In the genomic region with DNA sequence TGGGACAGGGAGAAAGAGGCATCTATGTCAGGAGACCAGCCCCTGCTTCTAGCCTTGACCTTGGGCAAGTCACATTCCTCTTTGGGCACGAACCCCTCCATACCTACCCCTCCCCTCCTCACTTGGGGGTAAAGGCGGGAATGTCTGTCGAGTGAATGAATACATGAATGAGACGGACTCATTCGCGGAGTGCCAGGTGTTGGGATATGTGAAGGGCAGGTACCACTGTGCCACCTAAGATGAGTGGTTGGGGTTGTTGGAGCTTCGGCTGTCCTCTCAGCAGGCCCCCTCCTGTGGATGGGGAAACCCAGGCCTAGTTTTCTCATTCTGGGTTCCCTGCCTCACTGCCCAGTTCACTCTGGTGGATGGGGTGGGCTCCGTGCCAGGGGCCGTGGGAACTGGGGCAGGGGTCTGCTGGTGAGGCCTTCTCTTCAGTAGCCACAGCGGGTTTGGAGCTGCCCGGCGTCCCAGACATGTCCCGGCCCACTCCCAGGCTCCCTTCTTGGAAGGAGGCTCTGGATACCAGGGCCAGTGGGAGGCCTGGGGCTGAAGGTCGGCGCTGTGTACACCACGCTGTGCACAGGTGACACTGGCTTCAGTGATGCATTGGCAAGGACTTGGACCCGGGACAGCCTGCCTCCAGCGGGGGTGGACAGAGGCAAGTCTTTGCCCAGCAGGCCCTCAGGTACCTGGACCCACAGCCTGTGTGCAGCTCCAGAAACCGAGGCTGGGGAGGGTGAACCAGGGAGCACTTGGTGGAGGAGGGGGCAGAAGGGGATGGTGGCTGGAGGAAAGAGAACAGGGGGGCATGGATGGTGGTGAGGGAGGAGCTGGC, we compare ENCODE assay signal across 19 cellular contexts. TPM values are rescaled to one million over a fixed set of nuclear protein-coding genes. Genes with fewer than 3 reads are reported as not detected.
DNase-seq lines count a peak whose midpoint lies in the region; ATAC-seq and TF ChIP-seq lines count a peak whose summit lies in the region.
"Had no signal": no experiment of that assay in that cellular context is flagged by ENCODE, and none has a peak within 500 bp of the region (broad histone marks: within the 10 kb centered on the region; RNA-seq: fewer than 3 reads in every experiment).

No MANE protein-coding gene starts in this region.

- H3K9ac ChIP-seq in iPS-15b (ENCODE audit: low read depth, low read length) = peak overlapping the region; percentile 37

- DNase-seq in Right ventricle myocardium inferior (ENCODE audit: missing footprints) (peak; percentile 53), left cardiac atrium (no peak), prostate gland (ENCODE audit: low spot score) (no peak), vagina (ENCODE audit: extremely low spot score in 2 of 2) (no peak), Peyer's patch (no peak), DMS 273 (lab: John Stamatoyannopoulos, UW; ENCODE audit: unreplicated experiment) (no peak), hepatic stellate cell (ENCODE audit: low spot score) (no peak)
- DNase-seq: activated CD8-positive, alpha-beta T cell treated with anti-CD3 and anti-CD28 coated beads for 36 hours; activated T-cell treated with anti-CD3 and anti-CD28 coated beads, Interleukin-2, amount 50 U/mL, for 24 hours; brain microvascular endothelial cell; dermis blood vessel endothelial cell; NCI-H1105; NCI-H526; stimulated activated naive CD4-positive, alpha-beta T cell treated with Interleukin-2 at 50 U/mL for 16 hours had no signal

- H3K27ac ChIP-seq in prostate gland (peak overlapping the region; percentile 81 to 86), vagina (peak overlapping the region; percentile 85), Peyer's patch (peak overlapping the region in 1 of 4 donors; percentile 93)
- H3K27ac ChIP-seq: brain microvascular endothelial cell had no signal

- no peak for ATAC-seq in Right ventricle myocardium inferior
- ATAC-seq in left cardiac atrium = no peak
- ATAC-seq: activated CD8-positive, alpha-beta T cell treated with anti-CD3 and anti-CD28 coated beads for 36 hours; activated naive CD4-positive, alpha-beta T cell treated with anti-CD3 and anti-CD28 coated beads, Interleukin-2, amount 50 U/mL, for 72 hours; natural killer cell treated with Interleukin-12 subunit alpha and Interleukin-12 subunit beta and Interleukin-15 and Interleukin-18, amount 100 ng/mL, for 72 hours; WTC11 had no signal

- no peaks in the 10 kb centered on the region for H3K27me3 ChIP-seq in iPS-15b (ENCODE audit: control insufficient read depth, insufficient read depth, low read length)
- no peaks in the 10 kb centered on the region for H3K27me3 ChIP-seq in prostate gland (replicated peaks; ENCODE audit: insufficient read depth)
- no peaks in the 10 kb centered on the region for H3K27me3 ChIP-seq in vagina
- no peaks in the 10 kb centered on the region for H3K27me3 ChIP-seq in Peyer's patch
- H3K27me3 ChIP-seq: brain microvascular endothelial cell had no signal

- WGBS in prostate gland = 74% methylated on average over 19 of the region's 19 CpGs

- H3K4me1 ChIP-seq in iPS-15b (ENCODE audit: control insufficient read depth, insufficient read depth, low read length) = peaks cover 20% of the 10 kb centered on the region
- peaks cover 16% of the 10 kb centered on the region for H3K4me1 ChIP-seq in prostate gland (replicated peaks)
- peaks cover 92% of the 10 kb centered on the region for H3K4me1 ChIP-seq in vagina
- H3K4me1 ChIP-seq in Peyer's patch = peaks cover 0 to 53% (median 10%) of the 10 kb centered on the region in 4 donors

- no peak for TF ChIP-seq CTCF in prostate gland (IDR thresholded peaks at IDR 0.05)
- no peak for TF ChIP-seq CTCF in vagina (IDR thresholded peaks at IDR 0.05)
- no peak for TF ChIP-seq CTCF in Peyer's patch (IDR thresholded peaks at IDR 0.05)

- intact Hi-C loops in Right ventricle myocardium inferior (cut with DNase I) (loop anchor here (10.0 kb wide), 1 partner anchor 207 kb away; the partner anchor contains the start of gene ADCY9), left cardiac atrium (cut with DNase I) (no loop called here), prostate gland (cut with DNase I) (no loop called here), vagina (cut with DNase I) (no loop called here)

- H3K9me3 ChIP-seq in iPS-15b (ENCODE audit: control insufficient read depth, insufficient read depth, low read length) = no peaks in the 10 kb centered on the region
- H3K9me3 ChIP-seq in prostate gland = no peaks in the 10 kb centered on the region
- H3K9me3 ChIP-seq in vagina = no peaks in the 10 kb centered on the region
- H3K9me3 ChIP-seq in Peyer's patch = no peaks in the 10 kb centered on the region

- no peaks in the 10 kb centered on the region for H3K36me3 ChIP-seq in iPS-15b (ENCODE audit: control insufficient read depth, insufficient read depth, low read length)
- no peaks in the 10 kb centered on the region for H3K36me3 ChIP-seq in prostate gland
- no peaks in the 10 kb centered on the region for H3K36me3 ChIP-seq in vagina
- no peaks in the 10 kb centered on the region for H3K36me3 ChIP-seq in Peyer's patch
- H3K36me3 ChIP-seq: brain microvascular endothelial cell had no signal

- no peak for TF ChIP-seq POLR2A in prostate gland (IDR thresholded peaks at IDR 0.05)
- TF ChIP-seq POLR2A in vagina (IDR thresholded peaks at IDR 0.05) = no peak
- no peak for TF ChIP-seq POLR2A in Peyer's patch (IDR thresholded peaks at IDR 0.05)

- H3K4me3 ChIP-seq in iPS-15b (ENCODE audit: low read depth, low read length) (no peak overlapping the region), prostate gland (no peak overlapping the region), vagina (no peak overlapping the region), Peyer's patch (no peak overlapping the region)

RNA-seq across cellular contexts. Expression of gene GLIS2, which starts 5.6 kb away (rescaled TPM):
- 16.0 TPM for total RNA-seq in Right ventricle myocardium inferior
- total RNA-seq in left cardiac atrium = 10 to 100 TPM; 23.9 to 29.2 TPM
- total RNA-seq in prostate gland = 10 to 100 TPM in 1 of 2 donors, 1 to 10 TPM in 1; 3.8 to 10.5 TPM
- total RNA-seq in vagina = 6.9 TPM
- total RNA-seq in Peyer's patch = 1 to 10 TPM in 3 of 4 donors, under 1 TPM in 1; 0.35 to 3.3 (median 1.7) TPM

RNA-seq across cellular contexts. Expression of gene PAM16, which starts 29.6 kb away (rescaled TPM):
- total RNA-seq in Right ventricle myocardium inferior = 73.4 TPM
- 10 to 100 TPM; 51.0 to 64.3 TPM for total RNA-seq in left cardiac atrium
- total RNA-seq in prostate gland = 100 to 1,000 TPM in 1 of 2 donors, 10 to 100 TPM in 1; 28.6 to 100 TPM
- 76.1 TPM for total RNA-seq in vagina
- 10 to 100 TPM; 18.2 to 61.4 (median 49.3) TPM for total RNA-seq in Peyer's patch

RNA-seq across cellular contexts. Expression of gene TFAP4, which starts 48.7 kb away (rescaled TPM):
- total RNA-seq in Right ventricle myocardium inferior (4.4 TPM), left cardiac atrium (1 to 10 TPM; 3.7 to 4.2 TPM), prostate gland (10 to 100 TPM in 1 of 2 donors, 1 to 10 TPM in 1; 9.0 to 12.8 TPM), vagina (6.9 TPM), Peyer's patch (10 to 100 TPM in 1 of 4 donors, 1 to 10 TPM in 3; 7.5 to 20.6 (median 8.9) TPM)

RNA-seq across cellular contexts. Expression of gene VASN, which starts 50.1 kb away (rescaled TPM):
- 6.4 TPM for total RNA-seq in Right ventricle myocardium inferior
- total RNA-seq in left cardiac atrium = 10 to 100 TPM; 10.6 to 20.0 TPM
- 10 to 100 TPM; 13.1 to 97.4 TPM for total RNA-seq in prostate gland
- total RNA-seq in vagina = 37.6 TPM
- total RNA-seq in Peyer's patch = 10 to 100 TPM in 2 of 4 donors, 1 to 10 TPM in 2; 2.1 to 18.2 (median 8.4) TPM
- total RNA-seq: activated CD8-positive, alpha-beta T cell treated with anti-CD3 and anti-CD28 coated beads for 36 hours; activated naive CD4-positive, alpha-beta T cell treated with anti-CD3 and anti-CD28 coated beads, Interleukin-2, amount 50 U/mL, for 72 hours; T-helper 2 cell treated with Interferon-gamma antibody and Interleukin-4, amounts not matched to agents 100 ng/mL and 5 ng/mL, for 36 hours had no signal
